Comparison of ENCODE assay signal across 11 cellular contexts in the genomic region with DNA sequence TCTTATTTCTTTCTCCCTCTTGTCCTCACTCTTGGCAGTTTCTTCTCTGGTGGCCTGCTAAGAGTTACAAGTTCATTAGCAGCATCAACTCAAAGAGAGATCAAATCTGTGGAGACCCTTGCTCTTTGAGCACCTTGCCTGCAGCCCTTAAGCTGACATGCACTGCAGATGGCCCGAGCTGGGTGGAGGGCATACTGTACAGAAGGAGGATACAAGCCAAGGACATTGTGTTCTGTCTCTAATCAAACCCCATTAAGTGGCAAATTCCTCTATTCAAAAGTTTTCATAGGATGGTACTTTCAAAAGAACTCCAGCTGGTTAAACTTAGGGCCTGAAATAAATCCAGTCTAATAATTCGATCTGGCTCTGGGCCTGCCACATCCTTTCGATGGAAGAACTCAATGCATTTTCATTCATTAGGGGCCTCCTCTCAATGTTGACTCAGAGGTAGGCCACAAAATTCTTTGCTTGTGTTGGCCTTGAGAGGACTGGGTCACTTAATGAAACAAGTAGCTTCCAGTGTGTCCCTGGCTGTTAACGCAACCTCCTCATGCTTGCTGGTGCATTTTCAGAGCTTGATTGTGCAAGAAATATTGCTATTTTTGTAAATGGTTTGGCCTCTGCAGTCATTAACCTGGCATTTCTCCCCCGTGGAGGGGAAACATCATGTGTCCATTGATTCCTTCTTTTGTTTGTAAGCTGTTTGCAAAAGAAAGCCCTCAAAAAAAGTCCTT.
A peak's percentile ranks its signal among the peaks of the same experiment; 100 is the strongest.
DNase-seq lines count a peak whose midpoint lies in the region; ATAC-seq and TF ChIP-seq lines count a peak whose summit lies in the region.
"Had no signal": no experiment of that assay in that cellular context is flagged by ENCODE, and none has a peak within 500 bp of the region (broad histone marks: within the 10 kb centered on the region; RNA-seq: fewer than 3 reads in every experiment).

No MANE protein-coding gene starts in this region.

- peak; percentile 35 to 66 for ATAC-seq in lower lobe of right lung

- H3K27ac ChIP-seq in lower lobe of right lung: peak overlapping the region; percentile 10
- H3K27ac ChIP-seq in effector memory CD4-positive, alpha-beta T cell (ENCODE audit: insufficient read depth, low read length, poor library complexity, severe bottlenecking): no peak overlapping the region
- no peak overlapping the region for H3K27ac ChIP-seq in CD8-positive, alpha-beta memory T cell (ENCODE audit: low read depth, low read length)
- H3K27ac ChIP-seq: 22Rv1 had no signal

- H3K27me3 ChIP-seq in lower lobe of right lung (ENCODE audit: low read depth): no peaks in the 10 kb centered on the region
- H3K27me3 ChIP-seq in effector memory CD4-positive, alpha-beta T cell (replicated peaks; ENCODE audit: control insufficient read depth, insufficient read depth, low read length, poor library complexity, severe bottlenecking): no peaks in the 10 kb centered on the region
- H3K27me3 ChIP-seq in CD8-positive, alpha-beta memory T cell (ENCODE audit: insufficient read depth, low read length, poor library complexity, severe bottlenecking): no peaks in the 10 kb centered on the region

- no peaks in the 10 kb centered on the region for H3K36me3 ChIP-seq in lower lobe of right lung
- no peaks in the 10 kb centered on the region for H3K36me3 ChIP-seq in effector memory CD4-positive, alpha-beta T cell (ENCODE audit: control insufficient read depth, insufficient read depth, low read length)
- H3K36me3 ChIP-seq in CD8-positive, alpha-beta memory T cell (ENCODE audit: insufficient read depth, low read length): no peaks in the 10 kb centered on the region

- peaks cover 2 to 7% of the 10 kb centered on the region in 2 donors for H3K27me3 Mint-ChIP-seq in CD8-positive, alpha-beta memory T cell

- H3K4me3 Mint-ChIP-seq in CD8-positive, alpha-beta memory T cell: no peak overlapping the region

- no peak for TF ChIP-seq CTCF in lower lobe of right lung (IDR thresholded peaks at IDR 0.05)

- H3K27ac Mint-ChIP-seq in CD8-positive, alpha-beta memory T cell: no peak overlapping the region

- DNase-seq in DMS153 (lab: John Stamatoyannopoulos, UW) (peak; percentile 16), DMS153 treated with DMSO at 0.1 percent for 48 hours (lab: John Stamatoyannopoulos, UW; ENCODE audit: unreplicated experiment) (no peak), epidermal melanocyte (ENCODE audit: insufficient read length, low spot score) (peak; percentile 69), lower lobe of right lung (no peak), ureter (ENCODE audit: low spot score) (peak; percentile 49)
- DNase-seq in effector memory CD4-positive, alpha-beta T cell: no peak
- no peak for DNase-seq in NK-92 treated with Interleukin-12 subunit alpha and Interleukin-12 subunit beta, amount 100 ng/mL, for 24 hours (lab: John Stamatoyannopoulos, UW)
- no peak for DNase-seq in CD8-positive, alpha-beta memory T cell
- DNase-seq: hippocampal formation; stimulated activated naive CD4-positive, alpha-beta T cell had no signal

- POLR2A ChIA-PET in CD8-positive, alpha-beta memory T cell (lab: Charles Lee): no interaction called here

- no peak overlapping the region for H3K4me3 ChIP-seq in lower lobe of right lung
- H3K4me3 ChIP-seq in effector memory CD4-positive, alpha-beta T cell (ENCODE audit: insufficient read depth, low read depth, low read length, poor library complexity, severe bottlenecking): no peak overlapping the region
- H3K4me3 ChIP-seq in CD8-positive, alpha-beta memory T cell (ENCODE audit: low read length): no peak overlapping the region

- intact Hi-C loops in lower lobe of right lung (cut with DNase I): no loop called here

- H3K9me3 ChIP-seq in lower lobe of right lung: no peaks in the 10 kb centered on the region
- H3K9me3 ChIP-seq in effector memory CD4-positive, alpha-beta T cell (ENCODE audit: control insufficient read depth, low read length): no peaks in the 10 kb centered on the region
- no peaks in the 10 kb centered on the region for H3K9me3 ChIP-seq in CD8-positive, alpha-beta memory T cell (ENCODE audit: low read length)

- H3K4me1 ChIP-seq in lower lobe of right lung: peaks cover 27% of the 10 kb centered on the region
- H3K4me1 ChIP-seq in effector memory CD4-positive, alpha-beta T cell (ENCODE audit: control insufficient read depth, insufficient read depth, low read length, poor library complexity, severe bottlenecking): no peaks in the 10 kb centered on the region
- H3K4me1 ChIP-seq in CD8-positive, alpha-beta memory T cell (ENCODE audit: insufficient read depth, low read length): no peaks in the 10 kb centered on the region

- peaks cover 0 to 6% (median 0%) of the 10 kb centered on the region in 5 donors for H3K9me3 Mint-ChIP-seq in CD8-positive, alpha-beta memory T cell

- no peaks in the 10 kb centered on the region for H3K36me3 Mint-ChIP-seq in CD8-positive, alpha-beta memory T cell

- CTCF ChIA-PET in CD8-positive, alpha-beta memory T cell (lab: Charles Lee): no interaction called here

- no peaks in the 10 kb centered on the region for H3K4me1 Mint-ChIP-seq in CD8-positive, alpha-beta memory T cell

Comparison
In these comparisons a context has a peak if more than half of its experiments do, and no peak if none do; other contexts are left out.
1. DNase-seq: peak in DMS153 (single experiment), epidermal melanocyte (single experiment) and ureter (single experiment); none in DMS153 treated with DMSO at 0.1 percent for 48 hours (single experiment), lower lobe of right lung (single experiment), effector memory CD4-positive, alpha-beta T cell (0 of 3), NK-92 treated with Interleukin-12 subunit alpha and Interleukin-12 subunit beta, amount 100 ng/mL, for 24 hours (single experiment) and CD8-positive, alpha-beta memory T cell (0 of 5).